30 cellular contexts compared by ENCODE assay signal in genomic region chr22:47686594-47687363, GRCh38.
"Had no signal": no experiment of that assay in that cellular context is flagged by ENCODE, and none has a peak within 500 bp of the region (broad histone marks: within the 10 kb centered on the region; RNA-seq: fewer than 3 reads in every experiment).

No MANE protein-coding gene starts in this region.

- H3K4me1 ChIP-seq: parathyroid adenoma, psoas muscle, right lobe of liver, sigmoid colon, stomach, thyroid gland, tibial nerve, upper lobe of right lung, uterus had no signal

- H3K4me3 Mint-ChIP-seq: naive thymus-derived CD8-positive, alpha-beta T cell; natural killer cell treated with Interleukin-12 subunit alpha and Interleukin-12 subunit beta and Interleukin-15 and Interleukin-18, amount 100 ng/mL, for 72 hours; nephron progenitor cell; neural crest cell; stimulated activated effector memory CD8-positive, alpha-beta T cell treated with anti-CD3 and anti-CD28 coated beads, Interleukin-12 subunit alpha, Interleukin-12 subunit beta, amount 100 ng/mL, for 72 hours; stimulated activated naive B cell treated with anti-CD40 and anti-IgM and Interleukin-4, amounts not matched to agents 10 μg/mL and 1 μg/mL and 100 μg/mL, for 72 hours; stimulated activated naive CD8-positive, alpha-beta T cell treated with anti-CD3 and anti-CD28 coated beads, Interleukin-15, Interleukin-2, amounts not matched to agents 100 ng/mL and 50 ng/mL, for 24 hours had no signal

- H3K4me1 Mint-ChIP-seq: naive thymus-derived CD8-positive, alpha-beta T cell; nephron progenitor cell; neural crest cell; stimulated activated effector memory CD8-positive, alpha-beta T cell treated with anti-CD3 and anti-CD28 coated beads, Interleukin-12 subunit alpha, Interleukin-12 subunit beta, amount 100 ng/mL, for 72 hours; stimulated activated naive B cell treated with anti-CD40 and anti-IgM and Interleukin-4, amounts not matched to agents 10 μg/mL and 1 μg/mL and 100 μg/mL, for 72 hours had no signal

- H3K36me3 ChIP-seq: neutrophil, ovary, right lobe of liver, sigmoid colon, stomach, thoracic aorta, thyroid gland, tibial nerve, upper lobe of right lung, uterus had no signal

- H3K27me3 ChIP-seq: neutrophil, ovary, right lobe of liver, thyroid gland, tibial nerve, upper lobe of right lung, uterus had no signal

- DNase-seq: naive thymus-derived CD8-positive, alpha-beta T cell; nephron progenitor cell; nucleus accumbens; ovary; posterior cingulate gyrus; psoas muscle; right cardiac atrium; right lobe of liver; sigmoid colon; small intestine; stimulated activated CD4-positive, alpha-beta T cell treated with anti-CD3 and anti-CD28 coated beads, Interleukin-15, amount 100 ng/mL, for 24 hours; stimulated activated CD4-positive, alpha-beta T cell treated with anti-CD3 and anti-CD28 coated beads, Interleukin-2, amount 100 ng/mL, for 24 hours; stimulated activated CD4-positive, alpha-beta T cell treated with anti-CD3 and anti-CD28 coated beads, Interleukin-2, amount 100 ng/mL, for 48 hours; stimulated activated CD4-positive, alpha-beta T cell treated with anti-CD3 and anti-CD28 coated beads, Interleukin-4, amount 100 ng/mL, for 24 hours; stimulated activated naive B cell treated with anti-CD40 and anti-IgM and Interleukin-4, amounts not matched to agents 10 μg/mL and 1 μg/mL and 100 μg/mL, for 72 hours; stimulated activated naive CD4-positive, alpha-beta T cell treated with Interleukin-2 at 50 U/mL for 16 hours; stomach; thyroid gland; trophoblast cell; upper lobe of right lung; uterus had no signal

- H3K36me3 Mint-ChIP-seq: natural killer cell treated with Interleukin-12 subunit alpha and Interleukin-12 subunit beta and Interleukin-15 and Interleukin-18, amount 100 ng/mL, for 72 hours; stimulated activated effector memory CD8-positive, alpha-beta T cell treated with anti-CD3 and anti-CD28 coated beads, Interleukin-12 subunit alpha, Interleukin-12 subunit beta, amount 100 ng/mL, for 72 hours; stimulated activated naive B cell treated with anti-CD40 and anti-IgM and Interleukin-4, amounts not matched to agents 10 μg/mL and 1 μg/mL and 100 μg/mL, for 72 hours had no signal

- H3K27ac Mint-ChIP-seq: naive thymus-derived CD8-positive, alpha-beta T cell; natural killer cell treated with Interleukin-12 subunit alpha and Interleukin-12 subunit beta and Interleukin-15 and Interleukin-18, amount 100 ng/mL, for 72 hours; nephron progenitor cell; progenitor cell of endocrine pancreas; stimulated activated effector memory CD8-positive, alpha-beta T cell treated with anti-CD3 and anti-CD28 coated beads, Interleukin-12 subunit alpha, Interleukin-12 subunit beta, amount 100 ng/mL, for 72 hours; stimulated activated naive B cell treated with anti-CD40 and anti-IgM and Interleukin-4, amounts not matched to agents 10 μg/mL and 1 μg/mL and 100 μg/mL, for 72 hours; stimulated activated naive CD8-positive, alpha-beta T cell treated with anti-CD3 and anti-CD28 coated beads, Interleukin-15, Interleukin-2, amounts not matched to agents 100 ng/mL and 50 ng/mL, for 24 hours had no signal

- H3K79me2 ChIP-seq: parathyroid adenoma had no signal

- H3K9me3 Mint-ChIP-seq: stimulated activated naive CD8-positive, alpha-beta T cell treated with anti-CD3 and anti-CD28 coated beads, Interleukin-15, Interleukin-2, amounts not matched to agents 100 ng/mL and 50 ng/mL, for 24 hours had no signal

- H3K4me3 ChIP-seq: ovary, psoas muscle, right lobe of liver, sigmoid colon, stomach, thoracic aorta, thyroid gland, tibial nerve, upper lobe of right lung, uterus had no signal

- H3K27ac ChIP-seq: neutrophil, ovary, parathyroid adenoma, psoas muscle, right lobe of liver, sigmoid colon, stomach, thoracic aorta, thyroid gland, tibial nerve, upper lobe of right lung, uterus had no signal

- H3K9me3 ChIP-seq: neutrophil, ovary, psoas muscle, right lobe of liver, thyroid gland, upper lobe of right lung, uterus had no signal

- ATAC-seq: naive thymus-derived CD8-positive, alpha-beta T cell; natural killer cell treated with Interleukin-12 subunit alpha and Interleukin-12 subunit beta and Interleukin-15 and Interleukin-18, amount 100 ng/mL, for 72 hours; psoas muscle; right cardiac atrium; right lobe of liver; stimulated activated effector memory CD8-positive, alpha-beta T cell treated with anti-CD3 and anti-CD28 coated beads, Interleukin-12 subunit alpha, Interleukin-12 subunit beta, amount 100 ng/mL, for 72 hours; stimulated activated naive B cell treated with anti-CD40 and anti-IgM and Interleukin-4, amounts not matched to agents 10 μg/mL and 1 μg/mL and 100 μg/mL, for 72 hours; upper lobe of right lung had no signal

- H3K9ac ChIP-seq: parathyroid adenoma had no signal
